Comparison of ENCODE assay signal across 1 cellular context in the genomic region with DNA sequence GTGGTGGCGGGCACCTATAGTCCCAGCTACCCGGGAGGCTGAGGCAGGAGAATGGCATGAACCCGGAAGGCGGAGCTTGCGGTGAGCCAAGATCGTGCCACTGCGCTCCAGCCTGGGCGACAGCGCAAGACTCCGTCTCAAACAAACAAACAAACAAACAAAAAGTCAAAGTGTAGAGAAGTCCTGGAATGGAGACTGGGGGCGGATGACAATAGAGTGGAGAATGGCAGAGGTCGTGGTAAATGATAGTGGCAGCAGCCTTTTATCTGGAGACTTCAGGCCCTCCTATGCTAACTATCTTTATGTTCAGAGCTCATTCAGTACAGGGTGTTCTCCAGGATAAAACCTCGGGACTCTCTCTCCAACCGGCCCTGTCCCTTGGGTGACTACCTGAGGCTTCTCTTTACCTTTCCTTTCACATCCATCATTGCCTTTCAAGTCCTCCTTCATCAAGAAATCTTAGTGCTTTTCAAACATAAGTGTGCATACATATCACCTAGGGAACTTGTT.
TF ChIP-seq lines count a peak whose summit lies in the region.

No MANE protein-coding gene starts in this region.

TF ChIP-seq in K562, 482 proteins besides CTCF, POLR2A, EP300 and RAD21 (continued from another document and continues in another):
- TF ChIP-seq CBX2 (IDR thresholded peaks at IDR 0.05; ENCODE audit: insufficient read depth, low read length, poor library complexity, severe bottlenecking): no peak
- peak; percentile 91 for TF ChIP-seq MTA1 (IDR thresholded peaks at IDR 0.05; ENCODE audit: borderline replicate concordance)
- no peak for TF ChIP-seq NR3C1 (CRISPR knock-in tag; IDR thresholded peaks at IDR 0.05)
- TF ChIP-seq RBM17 (IDR thresholded peaks at IDR 0.05; ENCODE audit: borderline replicate concordance, low read depth, low read length): no peak
- TF ChIP-seq PATZ1 (CRISPR knock-in tag; IDR thresholded peaks at IDR 0.05; ENCODE audit: borderline replicate concordance): no peak
- peak; percentile 95 for TF ChIP-seq CTBP1 (IDR thresholded peaks at IDR 0.05; ENCODE audit: borderline replicate concordance)
- TF ChIP-seq, protein P1, sequence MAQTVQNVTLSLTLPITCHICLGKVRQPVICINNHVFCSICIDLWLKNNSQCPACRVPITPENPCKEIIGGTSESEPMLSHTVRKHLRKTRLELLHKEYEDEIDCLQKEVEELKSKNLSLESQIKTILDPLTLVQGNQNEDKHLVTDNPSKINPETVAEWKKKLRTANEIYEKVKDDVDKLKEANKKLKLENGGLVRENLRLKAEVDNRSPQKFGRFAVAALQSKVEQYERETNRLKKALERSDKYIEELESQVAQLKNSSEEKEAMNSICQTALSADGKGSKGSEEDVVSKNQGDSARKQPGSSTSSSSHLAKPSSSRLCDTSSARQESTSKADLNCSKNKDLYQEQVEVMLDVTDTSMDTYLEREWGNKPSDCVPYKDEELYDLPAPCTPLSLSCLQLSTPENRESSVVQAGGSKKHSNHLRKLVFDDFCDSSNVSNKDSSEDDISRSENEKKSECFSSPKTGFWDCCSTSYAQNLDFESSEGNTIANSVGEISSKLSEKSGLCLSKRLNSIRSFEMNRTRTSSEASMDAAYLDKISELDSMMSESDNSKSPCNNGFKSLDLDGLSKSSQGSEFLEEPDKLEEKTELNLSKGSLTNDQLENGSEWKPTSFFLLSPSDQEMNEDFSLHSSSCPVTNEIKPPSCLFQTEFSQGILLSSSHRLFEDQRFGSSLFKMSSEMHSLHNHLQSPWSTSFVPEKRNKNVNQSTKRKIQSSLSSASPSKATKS (CRISPR knock-in tag; IDR thresholded peaks at IDR 0.05): no peak
- TF ChIP-seq MYNN (IDR thresholded peaks at IDR 0.05): peak; percentile 91
- no peak for TF ChIP-seq MYNN (CRISPR knock-in tag; IDR thresholded peaks at IDR 0.05)
- no peak for TF ChIP-seq ZNF436 (CRISPR knock-in tag; IDR thresholded peaks at IDR 0.05)
- no peak for TF ChIP-seq RFX1 (IDR thresholded peaks at IDR 0.05)
- no peak; the same call in 1 of the 2 replicates for TF ChIP-seq ZKSCAN8 (CRISPR knock-in tag; IDR thresholded peaks at IDR 0.05)
- peak; percentile 99 for TF ChIP-seq DPF2 (IDR thresholded peaks at IDR 0.05)
- TF ChIP-seq, protein P2, sequence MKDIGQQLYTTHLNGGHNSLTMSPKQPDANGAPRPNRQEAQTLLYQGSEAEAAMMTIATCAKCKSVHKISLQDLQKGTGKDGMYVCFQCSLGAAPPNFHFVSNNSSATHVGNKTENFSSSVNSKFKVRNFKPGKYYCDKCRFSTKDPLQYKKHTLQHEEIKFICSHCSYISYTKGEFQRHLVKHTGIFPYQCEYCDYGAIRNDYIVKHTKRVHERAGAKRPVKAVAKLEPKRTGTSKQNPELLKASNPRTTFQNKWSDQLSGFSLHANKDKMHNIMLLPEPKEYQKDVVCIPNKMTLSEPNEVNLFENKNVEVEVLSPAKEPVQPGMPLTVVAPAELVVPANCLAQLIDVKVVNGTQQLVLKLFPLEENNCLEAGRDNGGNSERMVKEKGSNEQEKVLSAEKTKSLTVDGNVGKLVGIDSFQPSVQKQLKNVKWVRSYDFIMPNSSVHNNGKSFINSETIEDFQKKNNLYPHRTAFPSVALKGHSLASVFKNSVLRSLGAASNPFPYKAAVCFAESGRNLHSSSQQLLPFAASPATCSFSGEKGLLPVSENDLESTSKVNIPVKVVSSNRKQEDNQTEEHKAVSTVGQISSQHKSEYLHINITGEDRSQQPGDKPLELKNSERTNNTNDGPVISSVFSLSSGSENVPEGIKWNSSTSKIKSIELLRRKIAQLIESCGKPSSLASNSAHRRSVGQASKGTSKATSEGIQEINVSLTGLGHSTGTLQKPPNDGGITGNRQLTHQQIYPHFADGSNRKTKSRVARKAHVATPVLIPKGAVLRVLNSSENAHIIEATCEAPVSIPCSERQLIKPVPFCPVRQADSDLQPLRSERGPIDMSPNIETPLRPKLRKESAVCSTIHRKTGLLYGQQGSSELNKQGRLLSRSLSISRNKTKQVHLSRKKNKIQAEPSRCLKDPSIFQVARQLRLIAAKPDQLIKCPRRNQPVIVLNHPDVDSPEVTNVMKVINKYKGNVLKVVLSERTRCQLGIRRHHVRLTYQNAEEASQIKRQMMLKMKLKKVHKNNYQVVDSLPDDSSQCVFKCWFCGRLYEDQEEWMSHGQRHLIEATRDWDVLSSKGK (CRISPR knock-in tag; IDR thresholded peaks at IDR 0.05): no peak
- TF ChIP-seq CHD4 (IDR thresholded peaks at IDR 0.05; ENCODE audit: insufficient read depth, insufficient replicate concordance, low read depth, low read length, poor library complexity, severe bottlenecking): no peak
- no peak for TF ChIP-seq ESRRB (CRISPR knock-in tag; IDR thresholded peaks at IDR 0.05; ENCODE audit: borderline replicate concordance)
- no peak for TF ChIP-seq DACH1 (IDR thresholded peaks at IDR 0.05; ENCODE audit: partially characterized antibody)
- no peak for TF ChIP-seq ASH1L (IDR thresholded peaks at IDR 0.05; ENCODE audit: borderline replicate concordance, low read depth, partially characterized antibody)
- TF ChIP-seq SMAD2 (IDR thresholded peaks at IDR 0.05; ENCODE audit: low read depth, low read length): no peak
- TF ChIP-seq SAFB (IDR thresholded peaks at IDR 0.05; ENCODE audit: borderline replicate concordance, low read depth, low read length): no peak
- peak; percentile 98 for TF ChIP-seq GATA2 (CRISPR knock-in tag; IDR thresholded peaks at IDR 0.05)
- no peak for TF ChIP-seq ZNF57 (CRISPR knock-in tag; IDR thresholded peaks at IDR 0.05)
- TF ChIP-seq ZNF316 (IDR thresholded peaks at IDR 0.05): no peak
- no peak for TF ChIP-seq GABPB2 (CRISPR knock-in tag; conservative IDR thresholded peaks at IDR 0.05)
- no peak for TF ChIP-seq ELF1 (tag; IDR thresholded peaks at IDR 0.05)
- TF ChIP-seq SIN3B (IDR thresholded peaks at IDR 0.05; ENCODE audit: low read depth): no peak
- no peak for TF ChIP-seq FIP1L1 (IDR thresholded peaks at IDR 0.05; ENCODE audit: low read depth, low read length, poor library complexity, severe bottlenecking)
- no peak for TF ChIP-seq POLR2G (IDR thresholded peaks at IDR 0.05; ENCODE audit: low read depth, low read length)
- 0 out of 2 replicates have a peak, but pooled peaks have one; percentile 45 for TF ChIP-seq PTBP1 (IDR thresholded peaks at IDR 0.05; ENCODE audit: low read depth, low read length)
- TF ChIP-seq BDP1 (IDR thresholded peaks at IDR 0.05; ENCODE audit: insufficient read depth, insufficient read length): no peak
- no peak for TF ChIP-seq ETV1 (tag; conservative IDR thresholded peaks at IDR 0.05; ENCODE audit: low read depth)
- no peak for TF ChIP-seq E4F1 (CRISPR knock-in tag; IDR thresholded peaks at IDR 0.05; ENCODE audit: borderline replicate concordance)
- TF ChIP-seq PCBP2 (IDR thresholded peaks at IDR 0.05; ENCODE audit: low read depth, low read length, poor library complexity, severe bottlenecking): no peak
- peak; percentile 49; the same call in 1 of the 2 replicates for TF ChIP-seq KLF6 (CRISPR knock-in tag; IDR thresholded peaks at IDR 0.05; ENCODE audit: borderline replicate concordance)
- TF ChIP-seq ZNF589 (CRISPR knock-in tag; IDR thresholded peaks at IDR 0.05; ENCODE audit: low read depth): peak; percentile 90
- peak; percentile 82 for TF ChIP-seq CREB1 (IDR thresholded peaks at IDR 0.05)
- TF ChIP-seq CREB1 (CRISPR knock-in tag; IDR thresholded peaks at IDR 0.05): no peak
- TF ChIP-seq HNRNPUL1 (IDR thresholded peaks at IDR 0.05; ENCODE audit: low read length): no peak
- TF ChIP-seq, protein P3, sequence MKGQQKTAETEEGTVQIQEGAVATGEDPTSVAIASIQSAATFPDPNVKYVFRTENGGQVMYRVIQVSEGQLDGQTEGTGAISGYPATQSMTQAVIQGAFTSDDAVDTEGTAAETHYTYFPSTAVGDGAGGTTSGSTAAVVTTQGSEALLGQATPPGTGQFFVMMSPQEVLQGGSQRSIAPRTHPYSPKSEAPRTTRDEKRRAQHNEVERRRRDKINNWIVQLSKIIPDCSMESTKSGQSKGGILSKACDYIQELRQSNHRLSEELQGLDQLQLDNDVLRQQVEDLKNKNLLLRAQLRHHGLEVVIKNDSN (CRISPR knock-in tag; IDR thresholded peaks at IDR 0.05): no peak
- no peak for TF ChIP-seq NR2F6 (CRISPR knock-in tag; IDR thresholded peaks at IDR 0.05)
- TF ChIP-seq SOX6 (IDR thresholded peaks at IDR 0.05): peak; percentile 99
- peak; percentile 72 for TF ChIP-seq CREM (IDR thresholded peaks at IDR 0.05; ENCODE audit: low read depth)
- TF ChIP-seq, protein P4, sequence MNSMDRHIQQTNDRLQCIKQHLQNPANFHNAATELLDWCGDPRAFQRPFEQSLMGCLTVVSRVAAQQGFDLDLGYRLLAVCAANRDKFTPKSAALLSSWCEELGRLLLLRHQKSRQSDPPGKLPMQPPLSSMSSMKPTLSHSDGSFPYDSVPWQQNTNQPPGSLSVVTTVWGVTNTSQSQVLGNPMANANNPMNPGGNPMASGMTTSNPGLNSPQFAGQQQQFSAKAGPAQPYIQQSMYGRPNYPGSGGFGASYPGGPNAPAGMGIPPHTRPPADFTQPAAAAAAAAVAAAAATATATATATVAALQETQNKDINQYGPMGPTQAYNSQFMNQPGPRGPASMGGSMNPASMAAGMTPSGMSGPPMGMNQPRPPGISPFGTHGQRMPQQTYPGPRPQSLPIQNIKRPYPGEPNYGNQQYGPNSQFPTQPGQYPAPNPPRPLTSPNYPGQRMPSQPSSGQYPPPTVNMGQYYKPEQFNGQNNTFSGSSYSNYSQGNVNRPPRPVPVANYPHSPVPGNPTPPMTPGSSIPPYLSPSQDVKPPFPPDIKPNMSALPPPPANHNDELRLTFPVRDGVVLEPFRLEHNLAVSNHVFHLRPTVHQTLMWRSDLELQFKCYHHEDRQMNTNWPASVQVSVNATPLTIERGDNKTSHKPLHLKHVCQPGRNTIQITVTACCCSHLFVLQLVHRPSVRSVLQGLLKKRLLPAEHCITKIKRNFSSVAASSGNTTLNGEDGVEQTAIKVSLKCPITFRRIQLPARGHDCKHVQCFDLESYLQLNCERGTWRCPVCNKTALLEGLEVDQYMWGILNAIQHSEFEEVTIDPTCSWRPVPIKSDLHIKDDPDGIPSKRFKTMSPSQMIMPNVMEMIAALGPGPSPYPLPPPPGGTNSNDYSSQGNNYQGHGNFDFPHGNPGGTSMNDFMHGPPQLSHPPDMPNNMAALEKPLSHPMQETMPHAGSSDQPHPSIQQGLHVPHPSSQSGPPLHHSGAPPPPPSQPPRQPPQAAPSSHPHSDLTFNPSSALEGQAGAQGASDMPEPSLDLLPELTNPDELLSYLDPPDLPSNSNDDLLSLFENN (IDR thresholded peaks at IDR 0.05; ENCODE audit: low read depth in 2 of 2, low read length in 2 of 2): peak in 1 of 2 experiments; percentile 97; a peak in 2 of 4 replicates
- no peak for TF ChIP-seq E2F1 (CRISPR knock-in tag; IDR thresholded peaks at IDR 0.05)
- TF ChIP-seq KLF1 (tag; IDR thresholded peaks at IDR 0.05): no peak
- TF ChIP-seq ZNF184 (CRISPR knock-in tag; IDR thresholded peaks at IDR 0.05): no peak
- TF ChIP-seq CXXC5 (CRISPR knock-in tag; IDR thresholded peaks at IDR 0.05): peak; percentile 86
- TF ChIP-seq PHF8 (IDR thresholded peaks at IDR 0.05; ENCODE audit: borderline replicate concordance, low read length): no peak
- TF ChIP-seq RB1 (IDR thresholded peaks at IDR 0.05; ENCODE audit: low read depth): peak; percentile 60; the same call in 1 of the 2 replicates
- no peak for TF ChIP-seq NR2C2 (CRISPR knock-in tag; IDR thresholded peaks at IDR 0.05)
- TF ChIP-seq NR2C2 (tag; IDR thresholded peaks at IDR 0.05): no peak
